19 cellular contexts compared by ENCODE assay signal in genomic region chr21:42641311-42642218, GRCh38. TPM values are rescaled to one million over a fixed set of nuclear protein-coding genes. Genes with fewer than 3 reads are reported as not detected.
DNase-seq lines count a peak whose midpoint lies in the region; ATAC-seq and TF ChIP-seq lines count a peak whose summit lies in the region.
"Had no signal": no experiment of that assay in that cellular context is flagged by ENCODE, and none has a peak within 500 bp of the region (broad histone marks: within the 10 kb centered on the region; RNA-seq: fewer than 3 reads in every experiment).

No MANE protein-coding gene starts in this region.

- DNase-seq in H7 (peak; percentile 69), cardiac fibroblast (ENCODE audit: low read depth in 2 of 2) (peak; percentile 4 to 51), left lung (peak in 1 of 2 donors; percentile 12), sciatic nerve (ENCODE audit: low spot score) (no peak), immature natural killer cell (no peak), GM10248 (ENCODE audit: extremely low spot score) (no peak), SKM-1 (lab: John Stamatoyannopoulos, UW; ENCODE audit: unreplicated experiment) (no peak)
- no peak for DNase-seq in CD4-positive, alpha-beta memory T cell
- DNase-seq: activated CD4-positive, CD25-positive, alpha-beta regulatory T cell treated with anti-CD3 and anti-CD28 coated beads, Interleukin-2, amount 50 U/mL, for 72 hours; activated naive CD8-positive, alpha-beta T cell treated with anti-CD3 and anti-CD28 coated beads for 36 hours; activated T-cell treated with anti-CD3 and anti-CD28 coated beads for 4 hours; DND-41; MV-4-11; stimulated activated CD4-positive, alpha-beta T cell treated with anti-CD3 and anti-CD28 coated beads, Interleukin-4, amount 100 ng/mL, for 1 hour; T-helper 1 cell had no signal

- no peaks in the 10 kb centered on the region for H3K9me3 Mint-ChIP-seq in immature natural killer cell
- no peaks in the 10 kb centered on the region for H3K9me3 Mint-ChIP-seq in CD4-positive, alpha-beta memory T cell
- H3K9me3 Mint-ChIP-seq: activated naive CD8-positive, alpha-beta T cell treated with anti-CD3 and anti-CD28 coated beads for 36 hours; dendritic cell treated with granulocyte-macrophage colony-stimulating factor and Interleukin-4, amounts not matched to agents 40 ng/mL and 50 ng/mL, for 4 days; memory B cell had no signal

- no peaks in the 10 kb centered on the region for H3K36me3 Mint-ChIP-seq in immature natural killer cell
- H3K36me3 Mint-ChIP-seq in CD4-positive, alpha-beta memory T cell: no peaks in the 10 kb centered on the region
- H3K36me3 Mint-ChIP-seq: activated naive CD8-positive, alpha-beta T cell treated with anti-CD3 and anti-CD28 coated beads for 36 hours; memory B cell had no signal

- H3K36me3 ChIP-seq in H7 (replicated peaks; ENCODE audit: control insufficient read depth, insufficient read depth, low read length) (no peaks in the 10 kb centered on the region), left lung (no peaks in the 10 kb centered on the region)
- H3K36me3 ChIP-seq in CD4-positive, alpha-beta memory T cell (ENCODE audit: insufficient read depth, low read length): no peaks in the 10 kb centered on the region
- H3K36me3 ChIP-seq: BLaER1 treated with 17β-estradiol and CSF1 and Interleukin-3, amounts not matched to agents 10 nM and 100 nM had no signal

- no peaks in the 10 kb centered on the region for H3K4me1 Mint-ChIP-seq in immature natural killer cell
- no peaks in the 10 kb centered on the region for H3K4me1 Mint-ChIP-seq in CD4-positive, alpha-beta memory T cell
- H3K4me1 Mint-ChIP-seq: activated naive CD8-positive, alpha-beta T cell treated with anti-CD3 and anti-CD28 coated beads for 36 hours; memory B cell had no signal

- intact Hi-C loops in left lung (cut with DNase I) (no loop called here), sciatic nerve (cut with DNase I) (loop anchor here (10.0 kb wide), 1 partner anchor 183 kb away; no protein-coding TSS in a partner anchor)
- intact Hi-C loops in CD4-positive, alpha-beta memory T cell (cut with micrococcal nuclease): no loop called here

- TF ChIP-seq CTCF in cardiac fibroblast (IDR thresholded peaks at IDR 0.05; ENCODE audit: low read depth, low read length): no peak
- no peak for TF ChIP-seq CTCF in left lung (IDR thresholded peaks at IDR 0.05)
- TF ChIP-seq CTCF in GM10248 (IDR thresholded peaks at IDR 0.05; ENCODE audit: control extremely low read depth, extremely low read depth, low read depth, missing control alignments): no peak

- H3K27me3 ChIP-seq in H7 (ENCODE audit: control insufficient read depth, insufficient read depth, low read length) (no peaks in the 10 kb centered on the region), left lung (peaks cover 0 to 14% of the 10 kb centered on the region in 2 donors)
- H3K27me3 ChIP-seq in CD4-positive, alpha-beta memory T cell (ENCODE audit: insufficient read depth, low read length): no peaks in the 10 kb centered on the region

- no peak overlapping the region for H3K27ac Mint-ChIP-seq in immature natural killer cell
- peak overlapping the region in 1 of 7 donors; percentile 51 for H3K27ac Mint-ChIP-seq in CD4-positive, alpha-beta memory T cell
- H3K27ac Mint-ChIP-seq: activated naive CD8-positive, alpha-beta T cell treated with anti-CD3 and anti-CD28 coated beads for 36 hours; dendritic cell treated with granulocyte-macrophage colony-stimulating factor and Interleukin-4, amounts not matched to agents 40 ng/mL and 50 ng/mL, for 4 days; memory B cell had no signal

- H3K27ac ChIP-seq in left lung: no peak overlapping the region
- no peak overlapping the region for H3K27ac ChIP-seq in CD4-positive, alpha-beta memory T cell (ENCODE audit: low read depth, low read length)
- H3K27ac ChIP-seq: BLaER1 treated with 17β-estradiol and CSF1 and Interleukin-3, amounts not matched to agents 10 nM and 100 nM had no signal

- ATAC-seq in left lung (peak; percentile 42), sciatic nerve (peak; percentile 48)
- ATAC-seq: Panc1 had no signal

- H3K27me3 Mint-ChIP-seq in immature natural killer cell (ENCODE audit: low read depth in 3 of 3): peaks cover 0 to 2% (median 2%) of the 10 kb centered on the region in 3 donors
- peaks cover 8 to 9% of the 10 kb centered on the region in 2 donors for H3K27me3 Mint-ChIP-seq in CD4-positive, alpha-beta memory T cell
- H3K27me3 Mint-ChIP-seq: activated naive CD8-positive, alpha-beta T cell treated with anti-CD3 and anti-CD28 coated beads for 36 hours had no signal

- H3K4me1 ChIP-seq in left lung: peaks cover 3 to 4% of the 10 kb centered on the region in 2 donors
- no peaks in the 10 kb centered on the region for H3K4me1 ChIP-seq in CD4-positive, alpha-beta memory T cell (ENCODE audit: insufficient read depth, low read length)
- H3K4me1 ChIP-seq: BLaER1 treated with 17β-estradiol and CSF1 and Interleukin-3, amounts not matched to agents 10 nM and 100 nM had no signal

- CTCF ChIA-PET in GM10248 (lab: Yijun Ruan, JAX): interaction anchor here (1.4 to 1.5 kb wide), 2 partner anchors 8 to 16 kb away, joined by 4 to 6 read pairs; no protein-coding TSS in a partner anchor
- CTCF ChIA-PET in CD4-positive, alpha-beta memory T cell (lab: Charles Lee; ENCODE audit: partially characterized antibody): interaction anchor here (1.2 kb wide), 1 partner anchor 176 kb away, joined by 3 read pairs; no protein-coding TSS in a partner anchor

- H3K4me3 ChIP-seq in H7 (ENCODE audit: insufficient read depth, low read depth, low read length) (no peak overlapping the region), cardiac fibroblast (replicated peaks in 1 of 2; ENCODE audit: low read depth in 2 of 2, low read length in 2 of 2) (no peak overlapping the region), left lung (no peak overlapping the region)
- no peak overlapping the region for H3K4me3 ChIP-seq in CD4-positive, alpha-beta memory T cell (ENCODE audit: low read length in 2 of 2)
- H3K4me3 ChIP-seq: BLaER1 treated with 17β-estradiol and CSF1 and Interleukin-3, amounts not matched to agents 10 nM and 100 nM had no signal

- H3K4me3 Mint-ChIP-seq in immature natural killer cell: no peak overlapping the region
- no peak overlapping the region for H3K4me3 Mint-ChIP-seq in CD4-positive, alpha-beta memory T cell
- H3K4me3 Mint-ChIP-seq: activated naive CD8-positive, alpha-beta T cell treated with anti-CD3 and anti-CD28 coated beads for 36 hours; dendritic cell treated with granulocyte-macrophage colony-stimulating factor and Interleukin-4, amounts not matched to agents 40 ng/mL and 50 ng/mL, for 4 days; memory B cell had no signal

- POLR2A ChIA-PET in GM10248 (lab: Yijun Ruan, JAX): no interaction called here
- POLR2A ChIA-PET in CD4-positive, alpha-beta memory T cell (lab: Charles Lee; ENCODE audit: partially characterized antibody): no interaction called here

- H3K9me3 ChIP-seq in left lung: no peaks in the 10 kb centered on the region
- no peaks in the 10 kb centered on the region for H3K9me3 ChIP-seq in CD4-positive, alpha-beta memory T cell (ENCODE audit: control insufficient read depth in 1 of 2, low read length in 2 of 2)
- H3K9me3 ChIP-seq: BLaER1 treated with 17β-estradiol and CSF1 and Interleukin-3, amounts not matched to agents 10 nM and 100 nM had no signal

RNA-seq across cellular contexts. Expression of gene PDE9A, which starts 11.9 kb away (rescaled TPM):
- 24.2 and 37.9 TPM in 2 replicates for total RNA-seq in H7 (2014; rRNA removed; shearing (Covaris generic))
- total RNA-seq in left lung (1 to 10 TPM; 5.1 to 9.6 TPM), sciatic nerve (32.6 TPM)
- polyA plus RNA-seq in immature natural killer cell: 1 to 10 TPM in 1 of 3 donors, under 1 TPM in 2; 0.40 to 2.3 (median 0.61) TPM
- total RNA-seq in CD4-positive, alpha-beta memory T cell: 1 to 10 TPM; 6.9 to 9.2 TPM
- polyA plus RNA-seq in CD4-positive, alpha-beta memory T cell: 1 to 10 TPM; 2.2 to 3.7 TPM

Comparison
In these comparisons a context has a peak if more than half of its experiments do, and no peak if none do; other contexts are left out.
1. DNase-seq: peak in H7 (single experiment) and cardiac fibroblast (2 of 2); none in sciatic nerve (single experiment), immature natural killer cell (0 of 3), GM10248 (single experiment), CD4-positive, alpha-beta memory T cell (0 of 5) and SKM-1 (single experiment).